Comparison of ENCODE assay signal across 29 cellular contexts in the genomic region with DNA sequence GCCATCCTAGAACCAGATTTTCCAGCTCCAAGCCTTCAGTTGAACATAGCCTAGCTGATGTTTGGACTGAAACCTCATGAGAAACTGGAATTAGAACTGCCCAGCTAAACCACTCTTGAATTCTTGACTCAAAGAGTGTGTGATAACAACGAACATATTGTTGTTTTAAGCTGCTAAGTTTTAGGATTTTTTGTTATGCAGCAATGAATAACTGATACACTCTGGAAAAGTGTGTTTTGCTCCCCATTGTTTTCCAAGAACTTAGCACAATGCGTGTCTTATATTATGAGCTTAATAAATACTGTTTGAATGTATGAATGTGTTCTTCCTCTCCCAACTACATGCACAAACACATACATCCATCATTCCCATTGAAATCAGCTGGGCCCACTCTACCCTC.
"Had no signal": no experiment of that assay in that cellular context is flagged by ENCODE, and none has a peak within 500 bp of the region (broad histone marks: within the 10 kb centered on the region; RNA-seq: fewer than 3 reads in every experiment).

No MANE protein-coding gene starts in this region.

- H3K27ac ChIP-seq: colonic mucosa, coronary artery, dorsolateral prefrontal cortex, epithelial cell of prostate, esophagus muscularis mucosa, esophagus squamous epithelium, foreskin keratinocyte, gastrocnemius medialis, gastroesophageal sphincter, heart left ventricle, heart right ventricle, hepatocyte had no signal

- DNase-seq: colonic mucosa; cortex of kidney; dermis blood vessel endothelial cell; dorsolateral prefrontal cortex; effector CD4-positive, alpha-beta T cell; effector CD8-positive, alpha-beta T cell; effector memory CD4-positive, alpha-beta T cell; effector memory CD8-positive, alpha-beta T cell; endodermal cell; erythroblast; esophagus squamous epithelium; foreskin fibroblast; foreskin keratinocyte; foreskin melanocyte; gastrocnemius medialis; glutamatergic neuron; head of caudate nucleus; heart left ventricle; heart right ventricle had no signal

- H3K79me2 ChIP-seq: hepatocyte had no signal

- FAIRE-seq: colon, endometrium, endothelial cell of umbilical vein, frontal cortex had no signal

- H3K4me2 ChIP-seq: hepatocyte had no signal

- H2AFZ ChIP-seq: hepatocyte had no signal

- ATAC-seq: effector memory CD8-positive, alpha-beta T cell; esophagus mucosa; foreskin keratinocyte; gastrocnemius medialis; gastroesophageal sphincter; heart left ventricle; heart right ventricle had no signal

- H3K27me3 ChIP-seq: colonic mucosa, esophagus muscularis mucosa, esophagus squamous epithelium, foreskin keratinocyte, gastrocnemius medialis, gastroesophageal sphincter, heart left ventricle, heart right ventricle, hepatocyte had no signal

- H3K9me3 ChIP-seq: colonic mucosa, esophagus squamous epithelium, gastrocnemius medialis had no signal

- H3K4me3 ChIP-seq: colonic mucosa, coronary artery, dorsolateral prefrontal cortex, esophagus muscularis mucosa, esophagus squamous epithelium, gastrocnemius medialis, gastroesophageal sphincter, heart left ventricle, heart right ventricle, hepatocyte had no signal

- H3K4me1 ChIP-seq: colonic mucosa, esophagus muscularis mucosa, esophagus squamous epithelium, foreskin keratinocyte, gastrocnemius medialis, gastroesophageal sphincter, heart left ventricle, heart right ventricle had no signal

- H3K36me3 ChIP-seq: colonic mucosa, esophagus muscularis mucosa, esophagus squamous epithelium, gastrocnemius medialis, gastroesophageal sphincter, heart left ventricle, heart right ventricle had no signal
